21 cellular contexts compared by ENCODE assay signal in the genomic region with DNA sequence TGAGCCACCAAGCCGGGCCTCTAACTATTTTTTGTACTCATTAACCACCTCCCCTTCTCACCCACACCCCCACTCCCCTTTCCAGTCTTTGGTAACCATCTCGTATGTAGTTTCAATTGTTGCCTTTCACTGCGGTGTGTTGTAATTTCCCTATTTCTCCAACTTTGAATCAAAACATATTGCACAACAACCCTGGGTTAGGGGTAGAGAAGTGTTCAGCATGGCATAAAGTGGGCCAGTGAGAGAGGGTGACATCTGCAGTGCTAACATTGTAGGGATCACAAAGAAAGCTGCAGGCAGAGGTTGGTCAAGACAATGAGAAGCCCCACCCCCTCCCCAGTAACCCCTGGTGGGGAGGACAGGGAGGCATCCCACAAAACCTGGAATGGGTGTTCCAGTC.
"Had no signal": no experiment of that assay in that cellular context is flagged by ENCODE, and none has a peak within 500 bp of the region (broad histone marks: within the 10 kb centered on the region; RNA-seq: fewer than 3 reads in every experiment).

No MANE protein-coding gene starts in this region.

- H3K4me3 ChIP-seq: colonic mucosa, transverse colon had no signal

- H3K4me1 Mint-ChIP-seq: activated CD8-positive, alpha-beta memory T cell treated with anti-CD3 and anti-CD28 coated beads, Interleukin-2, amount 10 ng/mL, durations not matched to agents 7 days and 5 days; activated naive CD4-positive, alpha-beta T cell treated with anti-CD3 and anti-CD28 coated beads, Interleukin-2, amount 10 ng/mL, durations not matched to agents 7 days and 5 days; memory B cell; natural killer cell had no signal

- H3K27me3 Mint-ChIP-seq: activated CD4-positive, alpha-beta memory T cell treated with anti-CD3 and anti-CD28 coated beads for 36 hours; activated CD8-positive, alpha-beta memory T cell treated with anti-CD3 and anti-CD28 coated beads, Interleukin-2, amount 10 ng/mL, durations not matched to agents 7 days and 5 days; activated naive CD4-positive, alpha-beta T cell treated with anti-CD3 and anti-CD28 coated beads, Interleukin-2, amount 10 ng/mL, durations not matched to agents 7 days and 5 days; memory B cell had no signal

- H3K9me3 ChIP-seq: colonic mucosa, transverse colon had no signal

- H3K27ac ChIP-seq: colonic mucosa, transverse colon had no signal

- H3K4me1 ChIP-seq: colonic mucosa, transverse colon had no signal

- H3K36me3 Mint-ChIP-seq: activated CD4-positive, alpha-beta memory T cell treated with anti-CD3 and anti-CD28 coated beads for 36 hours; activated CD8-positive, alpha-beta memory T cell treated with anti-CD3 and anti-CD28 coated beads, Interleukin-2, amount 10 ng/mL, durations not matched to agents 7 days and 5 days; activated naive CD4-positive, alpha-beta T cell treated with anti-CD3 and anti-CD28 coated beads, Interleukin-2, amount 10 ng/mL, durations not matched to agents 7 days and 5 days; memory B cell; natural killer cell had no signal

- ATAC-seq: activated CD8-positive, alpha-beta memory T cell treated with anti-CD3 and anti-CD28 coated beads, Interleukin-2, amount 10 ng/mL, durations not matched to agents 7 days and 5 days; left ventricle myocardium superior; natural killer cell had no signal

- DNase-seq: activated CD4-positive, alpha-beta memory T cell treated with anti-CD3 and anti-CD28 coated beads for 36 hours; activated CD4-positive, alpha-beta T cell treated with anti-CD3 and anti-CD28 coated beads for 1 hour; activated CD8-positive, alpha-beta memory T cell treated with anti-CD3 and anti-CD28 coated beads, Interleukin-2, amount 10 ng/mL, durations not matched to agents 7 days and 5 days; activated naive CD4-positive, alpha-beta T cell treated with anti-CD3 and anti-CD28 coated beads, Interleukin-2, amount 10 ng/mL, durations not matched to agents 7 days and 5 days; activated T-cell treated with anti-CD3 and anti-CD28 coated beads, Interleukin-2, amount 50 U/mL, for 1 hour; caudate nucleus; colonic mucosa; hippocampal formation; left ventricle myocardium superior; natural killer cell; posterior cingulate gyrus; retina; stimulated activated CD4-positive, alpha-beta T cell treated with anti-CD3 and anti-CD28 coated beads, Interleukin-15, amount 100 ng/mL, for 24 hours; stimulated activated CD4-positive, alpha-beta T cell treated with anti-CD3 and anti-CD28 coated beads, Interleukin-4, amount 100 ng/mL, for 1 hour; stimulated activated naive CD4-positive, alpha-beta T cell; substantia nigra; T-helper 1 cell; T1000; transverse colon had no signal

- H3K9me3 Mint-ChIP-seq: activated CD4-positive, alpha-beta memory T cell treated with anti-CD3 and anti-CD28 coated beads for 36 hours; activated naive CD4-positive, alpha-beta T cell treated with anti-CD3 and anti-CD28 coated beads, Interleukin-2, amount 10 ng/mL, durations not matched to agents 7 days and 5 days had no signal

- H3K36me3 ChIP-seq: colonic mucosa, transverse colon had no signal

- H3K4me3 Mint-ChIP-seq: activated CD4-positive, alpha-beta memory T cell treated with anti-CD3 and anti-CD28 coated beads for 36 hours; activated CD8-positive, alpha-beta memory T cell treated with anti-CD3 and anti-CD28 coated beads, Interleukin-2, amount 10 ng/mL, durations not matched to agents 7 days and 5 days; activated naive CD4-positive, alpha-beta T cell treated with anti-CD3 and anti-CD28 coated beads, Interleukin-2, amount 10 ng/mL, durations not matched to agents 7 days and 5 days; memory B cell; natural killer cell had no signal

- H3K27ac Mint-ChIP-seq: activated CD4-positive, alpha-beta memory T cell treated with anti-CD3 and anti-CD28 coated beads for 36 hours; activated CD8-positive, alpha-beta memory T cell treated with anti-CD3 and anti-CD28 coated beads, Interleukin-2, amount 10 ng/mL, durations not matched to agents 7 days and 5 days; activated naive CD4-positive, alpha-beta T cell treated with anti-CD3 and anti-CD28 coated beads, Interleukin-2, amount 10 ng/mL, durations not matched to agents 7 days and 5 days; activated T-helper 2 cell treated with anti-CD3 and anti-CD28 coated beads, Interferon-gamma antibody, Interleukin-2, Interleukin-4, amounts not matched to agents 10 μg/mL and 5 μg/mL and 100 μg/mL, durations not matched to agents 14 hours and 24 hours and 36 hours; memory B cell; natural killer cell had no signal

- H3K27me3 ChIP-seq: colonic mucosa, transverse colon had no signal
